In the genomic region with DNA sequence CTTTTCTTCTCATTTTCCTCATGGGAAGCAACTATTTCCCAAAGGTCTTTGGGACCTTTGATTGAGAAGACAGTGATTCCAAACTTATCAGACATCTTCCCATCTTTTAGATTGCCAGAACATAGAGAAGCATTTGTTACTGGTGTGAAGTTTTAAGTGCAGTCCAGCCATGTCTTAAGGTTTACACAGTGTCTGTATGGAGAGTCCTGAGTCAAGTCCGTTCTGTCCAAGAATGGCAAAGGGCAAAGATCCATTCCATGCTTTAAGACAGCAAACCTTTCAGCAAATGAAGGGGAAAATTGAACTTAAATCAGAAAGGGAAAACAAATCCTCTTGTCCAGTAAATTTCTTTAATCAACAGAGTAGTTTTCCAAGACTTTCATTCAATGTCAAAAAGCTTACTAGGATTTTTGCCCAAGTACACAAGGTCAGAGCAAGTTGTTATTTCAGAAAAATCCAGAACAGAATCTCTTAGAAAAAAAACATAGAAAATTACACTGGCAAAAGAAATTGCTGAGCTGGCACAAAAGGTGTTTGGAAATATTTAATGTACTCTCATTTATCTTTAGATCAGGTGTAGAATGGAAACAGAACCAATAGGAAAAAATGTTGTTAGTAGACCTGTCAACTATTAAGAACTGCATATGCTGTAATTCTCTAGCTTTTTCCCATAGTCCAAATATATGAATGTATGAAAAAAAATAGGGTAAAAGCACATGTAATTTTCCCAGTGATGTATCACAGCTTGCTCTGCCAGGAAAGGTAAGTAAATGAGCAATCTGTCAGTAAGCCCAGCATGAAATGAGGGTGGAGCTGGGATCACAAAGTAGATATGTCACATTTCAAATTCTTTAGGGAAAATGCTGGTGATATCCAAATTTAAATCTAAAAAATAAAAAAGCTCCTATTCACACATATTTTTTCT, we compare ENCODE assay signal across 28 cellular contexts.
"Had no signal": no experiment of that assay in that cellular context is flagged by ENCODE, and none has a peak within 500 bp of the region (broad histone marks: within the 10 kb centered on the region; RNA-seq: fewer than 3 reads in every experiment).

No MANE protein-coding gene starts in this region.

- H3K36me3 ChIP-seq: ascending aorta, cardiac muscle cell, MG63 had no signal

- ATAC-seq: activated CD8-positive, alpha-beta memory T cell treated with anti-CD3 and anti-CD28 coated beads, Interleukin-2, amount 10 ng/mL, durations not matched to agents 7 days and 5 days; activated naive CD4-positive, alpha-beta T cell treated with anti-CD3 and anti-CD28 coated beads, Interleukin-2, amount 50 U/mL, for 72 hours; activated naive CD8-positive, alpha-beta T cell treated with anti-CD3 and anti-CD28 coated beads, Interleukin-2, amount 50 U/mL, for 24 hours; WTC11 had no signal

- H3K27me3 ChIP-seq: ascending aorta, cardiac muscle cell, MG63 had no signal

- H2AFZ ChIP-seq: PC-9 had no signal

- H3K4me2 ChIP-seq: PC-9 had no signal

- DNase-seq: activated CD4-positive, alpha-beta T cell treated with anti-CD3 and anti-CD28 coated beads for 48 hours; activated CD4-positive, alpha-beta T cell treated with anti-CD3 and anti-CD28 coated beads, Interleukin-2, amount 50 U/mL, for 4 hours; activated CD4-positive, CD25-positive, alpha-beta regulatory T cell treated with anti-CD3 and anti-CD28 coated beads, Interleukin-2, amount 50 U/mL, for 72 hours; activated CD8-positive, alpha-beta memory T cell treated with anti-CD3 and anti-CD28 coated beads, Interleukin-2, amount 10 ng/mL, durations not matched to agents 7 days and 5 days; activated effector memory CD4-positive, alpha-beta T cell treated with Interleukin-2 at 50 U/mL for 16 hours; activated naive CD4-positive, alpha-beta T cell; activated naive CD8-positive, alpha-beta T cell treated with anti-CD3 and anti-CD28 coated beads, Interleukin-2, amount 50 U/mL, for 24 hours; activated T-cell treated with anti-CD3 and anti-CD28 coated beads, Interleukin-2, amount 50 U/mL, for 24 hours; amniotic stem cell; cerebellar nuclear complex; MG63; MV-4-11; NCI-H1092 treated with DMSO at 0.1 percent for 48 hours; NCI-H1417 treated with DMSO at 0.1 percent for 48 hours; NCI-H1694; NCI-H2029; NCI-H2107; NCI-H2171 treated with DMSO at 0.1 percent for 48 hours; NCI-H345; NCI-H510A; NCI-H526 treated with DMSO at 0.1 percent for 48 hours; NCI-H82; PC-9; SHP77 treated with DMSO at 0.1 percent for 48 hours had no signal

- H3K27ac ChIP-seq: ascending aorta, cardiac muscle cell, PC-9 had no signal

- H3K4me1 ChIP-seq: ascending aorta had no signal

- H3K4me3 ChIP-seq: ascending aorta, cardiac muscle cell, MG63, PC-9 had no signal

- H3K9me3 ChIP-seq: ascending aorta, MG63 had no signal
